In the genomic region with DNA sequence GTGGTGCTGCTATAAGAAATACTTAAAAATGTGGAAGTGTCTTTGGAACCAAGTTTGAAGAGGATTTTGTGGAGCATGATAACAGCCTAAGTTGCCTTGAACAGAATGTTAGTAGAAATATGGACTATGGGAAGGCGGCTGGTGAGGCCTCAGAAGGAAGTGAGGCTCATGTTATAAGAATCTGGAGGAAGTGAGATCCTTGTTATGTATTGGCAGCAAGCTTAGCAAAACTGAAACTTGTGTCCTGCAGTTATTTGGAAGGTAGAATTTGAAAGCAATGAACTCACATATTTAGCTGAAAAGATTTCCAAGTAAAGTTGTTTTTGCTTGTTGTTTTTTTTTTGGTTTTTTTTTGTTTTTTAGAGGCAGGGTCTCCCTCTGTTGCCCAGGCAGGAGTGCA, we compare ENCODE assay signal across 26 cellular contexts. TPM values are rescaled to one million over a fixed set of nuclear protein-coding genes. Genes with fewer than 3 reads are reported as not detected.
DNase-seq lines count a peak whose midpoint lies in the region; ATAC-seq and TF ChIP-seq lines count a peak whose summit lies in the region.
"Had no signal": no experiment of that assay in that cellular context is flagged by ENCODE, and none has a peak within 500 bp of the region (broad histone marks: within the 10 kb centered on the region; RNA-seq: fewer than 3 reads in every experiment).

No MANE protein-coding gene starts in this region.

- TF ChIP-seq CTCF in GM12865 (IDR thresholded peaks at IDR 0.05; ENCODE audit: insufficient read depth, low read depth, low read length, missing control alignments) (no peak), activated B cell treated with CpG ODN at 0.5 μM for 24 hours (IDR thresholded peaks at IDR 0.05) (no peak)

- no peaks in the 10 kb centered on the region for H3K36me3 ChIP-seq in naive thymus-derived CD4-positive, alpha-beta T cell (ENCODE audit: control insufficient read depth in 2 of 3, insufficient read depth in 3 of 3, low read length in 3 of 3)
- H3K36me3 ChIP-seq: colonic mucosa, esophagus squamous epithelium, left lung had no signal

- H3K9me3 Mint-ChIP-seq in activated B cell treated with CpG ODN at 0.5 μM for 24 hours: no peaks in the 10 kb centered on the region
- peaks cover 0 to 21% (median 2%) of the 10 kb centered on the region in 11 donors for H3K9me3 Mint-ChIP-seq in naive thymus-derived CD4-positive, alpha-beta T cell
- H3K9me3 Mint-ChIP-seq: CD8-positive, alpha-beta memory T cell; natural killer cell treated with Interleukin-12 subunit alpha and Interleukin-12 subunit beta and Interleukin-15 and Interleukin-18, amount 100 ng/mL, for 72 hours had no signal

- no peak overlapping the region for H3K27ac ChIP-seq in naive thymus-derived CD4-positive, alpha-beta T cell (ENCODE audit: low read depth, low read length)
- H3K27ac ChIP-seq: colonic mucosa had no signal

- no peak overlapping the region for H3K4me3 ChIP-seq in GM12865 (ENCODE audit: low read depth, low read length)
- no peak overlapping the region for H3K4me3 ChIP-seq in naive thymus-derived CD4-positive, alpha-beta T cell (ENCODE audit: low read length)
- H3K4me3 ChIP-seq: colonic mucosa, esophagus squamous epithelium, left lung had no signal

- H3K4me3 Mint-ChIP-seq in activated B cell treated with CpG ODN at 0.5 μM for 24 hours: peak overlapping the region; percentile 32
- H3K4me3 Mint-ChIP-seq in naive thymus-derived CD4-positive, alpha-beta T cell: peak overlapping the region in 7 of 10 donors; percentile 12 to 69 (median 44)
- H3K4me3 Mint-ChIP-seq: activated T-cell treated with anti-CD3 and anti-CD28 coated beads, Interleukin-2, amount 50 U/mL, for 24 hours; CD8-positive, alpha-beta memory T cell; natural killer cell treated with Interleukin-12 subunit alpha and Interleukin-12 subunit beta and Interleukin-15 and Interleukin-18, amount 100 ng/mL, for 72 hours had no signal

- H3K27me3 Mint-ChIP-seq in activated B cell treated with CpG ODN at 0.5 μM for 24 hours: no peaks in the 10 kb centered on the region
- H3K27me3 Mint-ChIP-seq in naive thymus-derived CD4-positive, alpha-beta T cell: peaks cover 0 to 9% (median 0%) of the 10 kb centered on the region in 5 donors

- in situ Hi-C loops in KBM-7 (cut with MboI; ENCODE audit: low pct_unique_long_range_greater_than_20kb, low sequenced_read_pairs): no loop called here

- no peaks in the 10 kb centered on the region for H3K9me3 ChIP-seq in naive thymus-derived CD4-positive, alpha-beta T cell (ENCODE audit: control insufficient read depth in 2 of 3, low read length in 3 of 3)
- H3K9me3 ChIP-seq: colonic mucosa, left lung had no signal

- peak overlapping the region; percentile 69 for H3K27ac Mint-ChIP-seq in activated B cell treated with CpG ODN at 0.5 μM for 24 hours
- peak overlapping the region in 6 of 9 donors; percentile 13 to 79 (median 50) for H3K27ac Mint-ChIP-seq in naive thymus-derived CD4-positive, alpha-beta T cell
- H3K27ac Mint-ChIP-seq: activated T-cell treated with anti-CD3 and anti-CD28 coated beads, Interleukin-2, amount 50 U/mL, for 24 hours; natural killer cell treated with Interleukin-12 subunit alpha and Interleukin-12 subunit beta and Interleukin-15 and Interleukin-18, amount 100 ng/mL, for 72 hours had no signal

- ATAC-seq in activated B cell treated with CpG ODN at 0.5 μM for 24 hours (ENCODE audit: low read depth): no peak
- no peak for ATAC-seq in naive thymus-derived CD4-positive, alpha-beta T cell
- ATAC-seq: natural killer cell treated with Interleukin-12 subunit alpha and Interleukin-12 subunit beta and Interleukin-15 and Interleukin-18, amount 100 ng/mL, for 72 hours; right cardiac atrium; Right ventricle myocardium inferior had no signal

- H3K36me3 Mint-ChIP-seq in activated B cell treated with CpG ODN at 0.5 μM for 24 hours (ENCODE audit: low read depth): no peaks in the 10 kb centered on the region
- H3K36me3 Mint-ChIP-seq in naive thymus-derived CD4-positive, alpha-beta T cell: peaks cover 0 to 9% (median 0%) of the 10 kb centered on the region in 5 donors

- H3K4me1 Mint-ChIP-seq in activated B cell treated with CpG ODN at 0.5 μM for 24 hours: peaks cover 27% of the 10 kb centered on the region
- H3K4me1 Mint-ChIP-seq in naive thymus-derived CD4-positive, alpha-beta T cell: peaks cover 0 to 22% (median 15%) of the 10 kb centered on the region in 7 donors

- DNase-seq in GM12865 (ENCODE audit: low read depth) (peak; percentile 12), KBM-7 (peak; percentile 32), activated B cell treated with CpG ODN at 0.5 μM for 24 hours (no peak), NCI-H82 (lab: John Stamatoyannopoulos, UW) (no peak), GDM1 (lab: John Stamatoyannopoulos, UW) (no peak), HK-2 (ENCODE audit: unreplicated experiment) (no peak)
- DNase-seq in naive thymus-derived CD4-positive, alpha-beta T cell: no peak
- DNase-seq: activated CD4-positive, alpha-beta T cell treated with anti-CD3 and anti-CD28 coated beads for 1 hour; activated naive CD4-positive, alpha-beta T cell; activated T-cell treated with anti-CD3 and anti-CD28 coated beads, Interleukin-2, amount 50 U/mL, for 24 hours; amygdala; CD8-positive, alpha-beta memory T cell; colonic mucosa; esophagus squamous epithelium; H7; hippocampal formation; left lung; midbrain; NCI-H1105; NCI-H1930; NCI-H69; right cardiac atrium; stimulated activated CD4-positive, alpha-beta T cell treated with anti-CD3 and anti-CD28 coated beads, Interleukin-4, amount 100 ng/mL, for 1 hour; stimulated activated naive CD4-positive, alpha-beta T cell treated with Interleukin-2 at 50 U/mL for 16 hours had no signal

- peaks cover 0 to 8% of the 10 kb centered on the region in 2 donors for H3K4me1 ChIP-seq in naive thymus-derived CD4-positive, alpha-beta T cell (ENCODE audit: control insufficient read depth in 2 of 2, insufficient read depth in 2 of 2, low read length in 2 of 2)
- H3K4me1 ChIP-seq: colonic mucosa, esophagus squamous epithelium, left lung had no signal

- H3K27me3 ChIP-seq in naive thymus-derived CD4-positive, alpha-beta T cell (ENCODE audit: control insufficient read depth in 2 of 2, insufficient read depth in 2 of 2, low read length in 2 of 2): no peaks in the 10 kb centered on the region
- H3K27me3 ChIP-seq: colonic mucosa, esophagus squamous epithelium had no signal

- CTCF ChIA-PET in activated B cell treated with CpG ODN at 0.5 μM for 24 hours (lab: Charles Lee): interaction anchor here (0.8 kb wide), 1 partner anchor 97 kb away, joined by 3 read pairs; no protein-coding TSS in a partner anchor
- CTCF ChIA-PET in naive thymus-derived CD4-positive, alpha-beta T cell (lab: Charles Lee): no interaction called here

- intact Hi-C loops in activated B cell treated with CpG ODN at 0.5 μM for 24 hours (cut with micrococcal nuclease): no loop called here
- intact Hi-C loops in naive thymus-derived CD4-positive, alpha-beta T cell (cut with micrococcal nuclease): no loop called here

- POLR2A ChIA-PET in activated B cell treated with CpG ODN at 0.5 μM for 24 hours (lab: Charles Lee): interaction anchor here (0.7 to 2.4 kb wide), 5 partner anchors 11 to 855 kb away, joined by 3 to 18 read pairs (median 4); a partner anchor contains a TSS
- POLR2A ChIA-PET in naive thymus-derived CD4-positive, alpha-beta T cell (lab: Charles Lee): interaction anchor here (1.1 kb wide), 2 partner anchors 11 to 14 kb away, joined by 3 to 5 read pairs; a partner anchor contains a TSS

RNA-seq across cellular contexts. Expression of a gene that starts 13.6 kb away (rescaled TPM):
- total RNA-seq in activated B cell treated with CpG ODN at 0.5 μM for 24 hours: 52.4 and 62.6 TPM in 2 replicates
- 10 to 100 TPM; 37.9 to 49.5 (median 44.3) TPM for total RNA-seq in naive thymus-derived CD4-positive, alpha-beta T cell
- polyA plus RNA-seq in naive thymus-derived CD4-positive, alpha-beta T cell: 10 to 100 TPM in 1 of 2 donors, 1 to 10 TPM in 1; 6.9 to 14.5 TPM

Comparison
In these comparisons a context has a peak if more than half of its experiments do, and no peak if none do; other contexts are left out.
1. DNase-seq: peak in GM12865 (single experiment) and KBM-7 (single experiment); none in activated B cell treated with CpG ODN at 0.5 μM for 24 hours (single experiment), naive thymus-derived CD4-positive, alpha-beta T cell (0 of 9), NCI-H82 (single experiment), GDM1 (single experiment) and HK-2 (single experiment).